Comparison of ENCODE assay signal across 24 cellular contexts in genomic region chr1:102715150-102715549, GRCh38.
DNase-seq lines count a peak whose midpoint lies in the region; ATAC-seq and TF ChIP-seq lines count a peak whose summit lies in the region.
"Had no signal": no experiment of that assay in that cellular context is flagged by ENCODE, and none has a peak within 500 bp of the region (broad histone marks: within the 10 kb centered on the region; RNA-seq: fewer than 3 reads in every experiment).

No MANE protein-coding gene starts in this region.

- no peaks in the 10 kb centered on the region for H3K27me3 ChIP-seq in MM.1S (replicated peaks; ENCODE audit: insufficient read depth, low read length)
- H3K27me3 ChIP-seq in OCI-LY3 (ENCODE audit: low read depth, low read length): no peaks in the 10 kb centered on the region
- H3K27me3 ChIP-seq in gastroesophageal sphincter: no peaks in the 10 kb centered on the region
- H3K27me3 ChIP-seq: Peyer's patch had no signal

- no peak for TF ChIP-seq EP300 in gastroesophageal sphincter (IDR thresholded peaks at IDR 0.05)

- no peak overlapping the region for H2AFZ ChIP-seq in MM.1S (ENCODE audit: low read length)
- no peak overlapping the region for H2AFZ ChIP-seq in OCI-LY3 (ENCODE audit: low read depth, low read length)
- H2AFZ ChIP-seq: GM23338 had no signal

- H3K27ac ChIP-seq in MM.1S (ENCODE audit: low read length) (no peak overlapping the region), OCI-LY3 (ENCODE audit: low read length) (no peak overlapping the region), gastroesophageal sphincter (no peak overlapping the region)
- H3K27ac ChIP-seq: Peyer's patch had no signal

- H3K4me1 ChIP-seq in MM.1S (ENCODE audit: low read length) (no peaks in the 10 kb centered on the region), OCI-LY3 (ENCODE audit: low read length) (peaks cover 10% of the 10 kb centered on the region; the same call in 1 of the 2 replicates), gastroesophageal sphincter (no peaks in the 10 kb centered on the region)
- H3K4me1 ChIP-seq: Peyer's patch had no signal

- H3K79me2 ChIP-seq in MM.1S (ENCODE audit: low read length) (no peaks in the 10 kb centered on the region), OCI-LY3 (ENCODE audit: low read length) (no peaks in the 10 kb centered on the region)

- no peaks in the 10 kb centered on the region for H3F3A ChIP-seq in MM.1S (ENCODE audit: insufficient read depth, low read length)

- DNase-seq in MM.1S: no peak
- DNase-seq in fibroblast of pulmonary artery (ENCODE audit: low read depth): peak; percentile 5
- no peak for DNase-seq in DMS79 treated with DMSO at 0.1 percent for 48 hours (lab: John Stamatoyannopoulos, UW)
- DNase-seq: DMS153, H9, Kasumi-1, NCI-H1092, NCI-H1417 treated with DMSO at 0.1 percent for 48 hours, NCI-H1694 treated with DMSO at 0.1 percent for 48 hours, NCI-H2081 treated with DMSO at 0.1 percent for 48 hours, NCI-H2171, NCI-H226, NCI-H510A, NCI-H69, Peyer's patch, SIG-M5, SK-N-SH, SW 1271 had no signal

- TF ChIP-seq POLR2A in gastroesophageal sphincter (IDR thresholded peaks at IDR 0.05): no peak

- no peaks in the 10 kb centered on the region for H4K20me1 ChIP-seq in MM.1S (ENCODE audit: insufficient read depth, low read length)
- no peaks in the 10 kb centered on the region for H4K20me1 ChIP-seq in OCI-LY3 (ENCODE audit: insufficient read depth, low read length)

- ATAC-seq in GM19351 (IDR thresholded peaks at IDR 0.05; ENCODE audit: unreplicated experiment) (peak; percentile 53), GM21619 (IDR thresholded peaks at IDR 0.05; ENCODE audit: unreplicated experiment) (no peak), gastroesophageal sphincter (no peak), GM19324 (IDR thresholded peaks at IDR 0.05; ENCODE audit: low FRiP score, unreplicated experiment) (no peak)
- ATAC-seq: GM23338 had no signal

- TF ChIP-seq CTCF in MM.1S (IDR thresholded peaks at IDR 0.05; ENCODE audit: low read length) (no peak), OCI-LY3 (IDR thresholded peaks at IDR 0.05; ENCODE audit: low read depth, low read length) (no peak), fibroblast of pulmonary artery (IDR thresholded peaks at IDR 0.05; ENCODE audit: low read length, missing control alignments) (no peak), gastroesophageal sphincter (IDR thresholded peaks at IDR 0.05) (no peak)

- H3K9me3 ChIP-seq in MM.1S (replicated peaks; ENCODE audit: insufficient read depth, low read length): no peaks in the 10 kb centered on the region
- H3K9me3 ChIP-seq in OCI-LY3 (ENCODE audit: insufficient read depth, low read length): no peaks in the 10 kb centered on the region
- H3K9me3 ChIP-seq in gastroesophageal sphincter: no peaks in the 10 kb centered on the region
- H3K9me3 ChIP-seq: Peyer's patch, SK-N-SH had no signal

- no peak overlapping the region for H3K9ac ChIP-seq in MM.1S (ENCODE audit: low read length)
- H3K9ac ChIP-seq in OCI-LY3 (ENCODE audit: low read length): no peak overlapping the region
- H3K9ac ChIP-seq: SK-N-SH had no signal

- H3K9me2 ChIP-seq in MM.1S (replicated peaks; ENCODE audit: insufficient read depth, low read length): no peaks in the 10 kb centered on the region
- H3K9me2 ChIP-seq: SK-N-SH had no signal

- H3K4me3 ChIP-seq in MM.1S (ENCODE audit: low read length): no peak overlapping the region
- no peak overlapping the region for H3K4me3 ChIP-seq in OCI-LY3 (ENCODE audit: low read length)
- H3K4me3 ChIP-seq in fibroblast of pulmonary artery (replicated peaks; ENCODE audit: low read depth, low read length): no peak overlapping the region
- no peak overlapping the region for H3K4me3 ChIP-seq in gastroesophageal sphincter
- H3K4me3 ChIP-seq: GM23338, Peyer's patch had no signal

- H3K4me2 ChIP-seq in MM.1S (ENCODE audit: low read depth, low read length) (peak overlapping the region; percentile 4; the same call in 1 of the 2 replicates), OCI-LY3 (ENCODE audit: low read length) (peak overlapping the region; percentile 38; the same call in 1 of the 2 replicates)
- H3K4me2 ChIP-seq: GM23338, SK-N-SH had no signal

- 72 to 79% methylated on average over 4 of the region's 4 CpGs for WGBS in gastroesophageal sphincter (ENCODE audit: low coverage in 1 of 2), 2 donors

- H3K36me3 ChIP-seq in MM.1S (replicated peaks; ENCODE audit: insufficient read depth, low read length) (no peaks in the 10 kb centered on the region), OCI-LY3 (replicated peaks; ENCODE audit: low read depth, low read length) (no peaks in the 10 kb centered on the region), gastroesophageal sphincter (no peaks in the 10 kb centered on the region)
- H3K36me3 ChIP-seq: Peyer's patch had no signal
